13 cellular contexts compared by ENCODE assay signal in genomic region chr2:187655001-187655400, GRCh38.
A peak's percentile ranks its signal among the peaks of the same experiment; 100 is the strongest.
DNase-seq lines count a peak whose midpoint lies in the region; ATAC-seq and TF ChIP-seq lines count a peak whose summit lies in the region.
"Had no signal": no experiment of that assay in that cellular context is flagged by ENCODE, and none has a peak within 500 bp of the region (broad histone marks: within the 10 kb centered on the region; RNA-seq: fewer than 3 reads in every experiment).

No MANE protein-coding gene starts in this region.

- H3K18ac ChIP-seq in neuronal stem cell (ENCODE audit: low read length): no peak overlapping the region

- intact Hi-C loops in heart right ventricle (cut with DNase I): no loop called here
- intact Hi-C loops in Right ventricle myocardium superior (cut with DNase I): no loop called here

- H3K36me3 ChIP-seq in heart right ventricle (no peaks in the 10 kb centered on the region), neuronal stem cell (replicated peaks in 1 of 2; ENCODE audit: control insufficient read depth in 2 of 2, insufficient read depth in 2 of 2, low read length in 2 of 2) (no peaks in the 10 kb centered on the region)
- H3K36me3 ChIP-seq: BLaER1 treated with 17β-estradiol and CSF1 and Interleukin-3, amounts not matched to agents 10 nM and 100 nM; Peyer's patch had no signal

- H3K27me3 ChIP-seq in heart right ventricle (peaks cover 0 to 3% (median 0%) of the 10 kb centered on the region in 7 donors), neuronal stem cell (ENCODE audit: control insufficient read depth in 3 of 3, insufficient read depth in 3 of 3, low read depth in 1 of 3, low read length in 3 of 3) (no peaks in the 10 kb centered on the region)
- H3K27me3 ChIP-seq: BLaER1 treated with 17β-estradiol and CSF1 and Interleukin-3, amounts not matched to agents 10 nM and 100 nM; Peyer's patch had no signal

- no peak overlapping the region for H4K8ac ChIP-seq in neuronal stem cell (ENCODE audit: low read depth, low read length)

- H3K27ac ChIP-seq in heart right ventricle (no peak overlapping the region), neuronal stem cell (replicated peaks; ENCODE audit: low read length) (no peak overlapping the region)
- H3K27ac ChIP-seq: BLaER1 treated with 17β-estradiol and CSF1 and Interleukin-3, amounts not matched to agents 10 nM and 100 nM; Peyer's patch had no signal

- peak overlapping the region; percentile 50 for H3K4me3 Mint-ChIP-seq in WTC11

- H3K9ac ChIP-seq in neuronal stem cell (ENCODE audit: low read depth, low read length, poor library complexity): no peak overlapping the region
- H3K9ac ChIP-seq: BLaER1 treated with 17β-estradiol and CSF1 and Interleukin-3, amounts not matched to agents 10 nM and 100 nM had no signal

- no peak overlapping the region for H3K4me2 ChIP-seq in neuronal stem cell (ENCODE audit: insufficient read depth, low read length, poor library complexity, severe bottlenecking)
- H3K4me2 ChIP-seq: BLaER1 treated with 17β-estradiol and CSF1 and Interleukin-3, amounts not matched to agents 10 nM and 100 nM had no signal

- no peak for DNase-seq in heart right ventricle
- DNase-seq in Right ventricle myocardium superior: no peak
- DNase-seq in NCI-H2081 (lab: John Stamatoyannopoulos, UW): peak; percentile 69 to 73
- DNase-seq in WTC11 (ENCODE audit: low spot score): no peak
- no peak for DNase-seq in neuronal stem cell (ENCODE audit: low spot score)
- DNase-seq in NCI-H1694 treated with DMSO at 0.1 percent for 48 hours (lab: John Stamatoyannopoulos, UW): no peak
- DNase-seq in activated T-cell treated with anti-CD3 and anti-CD28 coated beads, Interleukin-2, amount 50 U/mL, for 48 hours: no peak
- DNase-seq: 8988T, EL, Karpas-422, Peyer's patch had no signal

- no peaks in the 10 kb centered on the region for H3K27me3 Mint-ChIP-seq in WTC11 (ENCODE audit: low read depth)

- no peak overlapping the region for H2BK120ac ChIP-seq in neuronal stem cell (ENCODE audit: low read depth, low read length)

- no peak overlapping the region for H2AK5ac ChIP-seq in neuronal stem cell (ENCODE audit: low read depth, low read length)

- H3K27ac Mint-ChIP-seq in WTC11: 0 out of 2 replicates have a peak overlapping the region, but pooled peaks have one; percentile 54

- TF ChIP-seq CTCF in heart right ventricle (IDR thresholded peaks at IDR 0.05): no peak
- no peak for TF ChIP-seq CTCF in WTC11 (IDR thresholded peaks at IDR 0.05)

- no peak overlapping the region for H2BK15ac ChIP-seq in neuronal stem cell (ENCODE audit: low read length)

- CTCF ChIA-PET in WTC11 (lab: Charles Lee): interaction anchor here (0.7 kb wide), 1 partner anchor 36 kb away, joined by 3 read pairs; no protein-coding TSS in a partner anchor

- 69 to 72% methylated on average over 9 of the region's 9 CpGs for WGBS in heart right ventricle, 2 donors
- no CpG with 5 or more reads among the region's 9 CpGs for WGBS in neuronal stem cell (ENCODE audit: extremely low coverage in 2 of 2, insufficient read length in 2 of 2, insufficient replicate concordance in 1 of 2), 2 donors

- peak overlapping the region in 2 of 10 donors; percentile 1 to 3 for H3K4me3 ChIP-seq in heart right ventricle
- H3K4me3 ChIP-seq in neuronal stem cell (ENCODE audit: low read length in 2 of 2): no peak overlapping the region
- H3K4me3 ChIP-seq: BLaER1 treated with 17β-estradiol and CSF1 and Interleukin-3, amounts not matched to agents 10 nM and 100 nM; Peyer's patch had no signal

- no peak overlapping the region for H4K91ac ChIP-seq in neuronal stem cell (ENCODE audit: low read depth, low read length, poor library complexity)

- H2BK12ac ChIP-seq in neuronal stem cell (ENCODE audit: low read length): no peak overlapping the region

- peaks cover 10% of the 10 kb centered on the region; the same call in 1 of the 2 replicates for H3K36me3 Mint-ChIP-seq in WTC11

- H3K9me3 ChIP-seq in heart right ventricle: no peaks in the 10 kb centered on the region
- H3K9me3 ChIP-seq in neuronal stem cell (replicated peaks in 1 of 2; ENCODE audit: control insufficient read depth in 2 of 2, insufficient read depth in 1 of 2, low read depth in 1 of 2, low read length in 2 of 2): no peaks in the 10 kb centered on the region
- H3K9me3 ChIP-seq: BLaER1 treated with 17β-estradiol and CSF1 and Interleukin-3, amounts not matched to agents 10 nM and 100 nM; Peyer's patch had no signal

- H2AFZ ChIP-seq in neuronal stem cell (ENCODE audit: low read length): peak overlapping the region; percentile 24

- POLR2A ChIA-PET in WTC11 (lab: Charles Lee): interaction anchor here (0.6 kb wide), 1 partner anchor 65 kb away, joined by 4 read pairs; no protein-coding TSS in a partner anchor

- H3K14ac ChIP-seq in neuronal stem cell (ENCODE audit: low read length): no peak overlapping the region

- no peak overlapping the region for H3K4ac ChIP-seq in neuronal stem cell (ENCODE audit: low read length)

- H3K79me1 ChIP-seq in neuronal stem cell (ENCODE audit: low read depth, low read length): no peaks in the 10 kb centered on the region

- no peak overlapping the region for H3K23ac ChIP-seq in neuronal stem cell (ENCODE audit: low read depth, low read length, poor library complexity)

- H3K4me1 ChIP-seq in heart right ventricle (peaks cover 0 to 4% (median 0%) of the 10 kb centered on the region in 9 donors), neuronal stem cell (ENCODE audit: control insufficient read depth in 2 of 2, insufficient read depth in 1 of 2, low read depth in 1 of 2, low read length in 2 of 2) (no peaks in the 10 kb centered on the region)
- H3K4me1 ChIP-seq: BLaER1 treated with 17β-estradiol and CSF1 and Interleukin-3, amounts not matched to agents 10 nM and 100 nM; Peyer's patch had no signal

- no peak overlapping the region for H2BK5ac ChIP-seq in neuronal stem cell (ENCODE audit: low read length)

- H3K9me3 Mint-ChIP-seq in WTC11: no peaks in the 10 kb centered on the region

- H3K4me1 Mint-ChIP-seq in WTC11: peaks cover 52% of the 10 kb centered on the region

- ATAC-seq in heart right ventricle (peak in 5 of 8 donors; percentile 42 to 67 (median 61)), Right ventricle myocardium superior (ENCODE audit: poor library complexity) (no peak), WTC11 (peak; percentile 21), GM18870 (IDR thresholded peaks at IDR 0.05; ENCODE audit: unreplicated experiment) (no peak)

TF ChIP-seq in WTC11, 78 proteins besides CTCF, POLR2A, EP300 and RAD21:
- no peak for TF ChIP-seq ZNF416 (CRISPR knock-in tag; IDR thresholded peaks at IDR 0.05)
- TF ChIP-seq GABPB1 (CRISPR knock-in tag; IDR thresholded peaks at IDR 0.05): no peak
- TF ChIP-seq, protein P1, sequence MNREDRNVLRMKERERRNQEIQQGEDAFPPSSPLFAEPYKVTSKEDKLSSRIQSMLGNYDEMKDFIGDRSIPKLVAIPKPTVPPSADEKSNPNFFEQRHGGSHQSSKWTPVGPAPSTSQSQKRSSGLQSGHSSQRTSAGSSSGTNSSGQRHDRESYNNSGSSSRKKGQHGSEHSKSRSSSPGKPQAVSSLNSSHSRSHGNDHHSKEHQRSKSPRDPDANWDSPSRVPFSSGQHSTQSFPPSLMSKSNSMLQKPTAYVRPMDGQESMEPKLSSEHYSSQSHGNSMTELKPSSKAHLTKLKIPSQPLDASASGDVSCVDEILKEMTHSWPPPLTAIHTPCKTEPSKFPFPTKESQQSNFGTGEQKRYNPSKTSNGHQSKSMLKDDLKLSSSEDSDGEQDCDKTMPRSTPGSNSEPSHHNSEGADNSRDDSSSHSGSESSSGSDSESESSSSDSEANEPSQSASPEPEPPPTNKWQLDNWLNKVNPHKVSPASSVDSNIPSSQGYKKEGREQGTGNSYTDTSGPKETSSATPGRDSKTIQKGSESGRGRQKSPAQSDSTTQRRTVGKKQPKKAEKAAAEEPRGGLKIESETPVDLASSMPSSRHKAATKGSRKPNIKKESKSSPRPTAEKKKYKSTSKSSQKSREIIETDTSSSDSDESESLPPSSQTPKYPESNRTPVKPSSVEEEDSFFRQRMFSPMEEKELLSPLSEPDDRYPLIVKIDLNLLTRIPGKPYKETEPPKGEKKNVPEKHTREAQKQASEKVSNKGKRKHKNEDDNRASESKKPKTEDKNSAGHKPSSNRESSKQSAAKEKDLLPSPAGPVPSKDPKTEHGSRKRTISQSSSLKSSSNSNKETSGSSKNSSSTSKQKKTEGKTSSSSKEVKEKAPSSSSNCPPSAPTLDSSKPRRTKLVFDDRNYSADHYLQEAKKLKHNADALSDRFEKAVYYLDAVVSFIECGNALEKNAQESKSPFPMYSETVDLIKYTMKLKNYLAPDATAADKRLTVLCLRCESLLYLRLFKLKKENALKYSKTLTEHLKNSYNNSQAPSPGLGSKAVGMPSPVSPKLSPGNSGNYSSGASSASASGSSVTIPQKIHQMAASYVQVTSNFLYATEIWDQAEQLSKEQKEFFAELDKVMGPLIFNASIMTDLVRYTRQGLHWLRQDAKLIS (CRISPR knock-in tag; IDR thresholded peaks at IDR 0.05; ENCODE audit: borderline replicate concordance): no peak
- TF ChIP-seq NR1H2 (CRISPR knock-in tag; IDR thresholded peaks at IDR 0.05): no peak
- TF ChIP-seq SP1 (CRISPR knock-in tag; conservative IDR thresholded peaks at IDR 0.05): no peak
- TF ChIP-seq, protein P2, sequence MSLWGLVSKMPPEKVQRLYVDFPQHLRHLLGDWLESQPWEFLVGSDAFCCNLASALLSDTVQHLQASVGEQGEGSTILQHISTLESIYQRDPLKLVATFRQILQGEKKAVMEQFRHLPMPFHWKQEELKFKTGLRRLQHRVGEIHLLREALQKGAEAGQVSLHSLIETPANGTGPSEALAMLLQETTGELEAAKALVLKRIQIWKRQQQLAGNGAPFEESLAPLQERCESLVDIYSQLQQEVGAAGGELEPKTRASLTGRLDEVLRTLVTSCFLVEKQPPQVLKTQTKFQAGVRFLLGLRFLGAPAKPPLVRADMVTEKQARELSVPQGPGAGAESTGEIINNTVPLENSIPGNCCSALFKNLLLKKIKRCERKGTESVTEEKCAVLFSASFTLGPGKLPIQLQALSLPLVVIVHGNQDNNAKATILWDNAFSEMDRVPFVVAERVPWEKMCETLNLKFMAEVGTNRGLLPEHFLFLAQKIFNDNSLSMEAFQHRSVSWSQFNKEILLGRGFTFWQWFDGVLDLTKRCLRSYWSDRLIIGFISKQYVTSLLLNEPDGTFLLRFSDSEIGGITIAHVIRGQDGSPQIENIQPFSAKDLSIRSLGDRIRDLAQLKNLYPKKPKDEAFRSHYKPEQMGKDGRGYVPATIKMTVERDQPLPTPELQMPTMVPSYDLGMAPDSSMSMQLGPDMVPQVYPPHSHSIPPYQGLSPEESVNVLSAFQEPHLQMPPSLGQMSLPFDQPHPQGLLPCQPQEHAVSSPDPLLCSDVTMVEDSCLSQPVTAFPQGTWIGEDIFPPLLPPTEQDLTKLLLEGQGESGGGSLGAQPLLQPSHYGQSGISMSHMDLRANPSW (CRISPR knock-in tag; conservative IDR thresholded peaks at IDR 0.05; ENCODE audit: low read depth): no peak
- TF ChIP-seq RORB (CRISPR knock-in tag; IDR thresholded peaks at IDR 0.05): no peak
- no peak for TF ChIP-seq ZNF671 (CRISPR knock-in tag; IDR thresholded peaks at IDR 0.05)

Comparison
In these comparisons a context has a peak if more than half of its experiments do, and no peak if none do; other contexts are left out.
1. ATAC-seq: peak in heart right ventricle (5 of 8) and WTC11 (single experiment); none in Right ventricle myocardium superior (single experiment) and GM18870 (single experiment).
2. DNase-seq: peak in NCI-H2081 (2 of 2); none in heart right ventricle (0 of 2), Right ventricle myocardium superior (single experiment), WTC11 (single experiment), neuronal stem cell (single experiment), NCI-H1694 treated with DMSO at 0.1 percent for 48 hours (single experiment) and activated T-cell treated with anti-CD3 and anti-CD28 coated beads, Interleukin-2, amount 50 U/mL, for 48 hours (0 of 2).